ENCODE assay signal across 8 cellular contexts in the genomic region with DNA sequence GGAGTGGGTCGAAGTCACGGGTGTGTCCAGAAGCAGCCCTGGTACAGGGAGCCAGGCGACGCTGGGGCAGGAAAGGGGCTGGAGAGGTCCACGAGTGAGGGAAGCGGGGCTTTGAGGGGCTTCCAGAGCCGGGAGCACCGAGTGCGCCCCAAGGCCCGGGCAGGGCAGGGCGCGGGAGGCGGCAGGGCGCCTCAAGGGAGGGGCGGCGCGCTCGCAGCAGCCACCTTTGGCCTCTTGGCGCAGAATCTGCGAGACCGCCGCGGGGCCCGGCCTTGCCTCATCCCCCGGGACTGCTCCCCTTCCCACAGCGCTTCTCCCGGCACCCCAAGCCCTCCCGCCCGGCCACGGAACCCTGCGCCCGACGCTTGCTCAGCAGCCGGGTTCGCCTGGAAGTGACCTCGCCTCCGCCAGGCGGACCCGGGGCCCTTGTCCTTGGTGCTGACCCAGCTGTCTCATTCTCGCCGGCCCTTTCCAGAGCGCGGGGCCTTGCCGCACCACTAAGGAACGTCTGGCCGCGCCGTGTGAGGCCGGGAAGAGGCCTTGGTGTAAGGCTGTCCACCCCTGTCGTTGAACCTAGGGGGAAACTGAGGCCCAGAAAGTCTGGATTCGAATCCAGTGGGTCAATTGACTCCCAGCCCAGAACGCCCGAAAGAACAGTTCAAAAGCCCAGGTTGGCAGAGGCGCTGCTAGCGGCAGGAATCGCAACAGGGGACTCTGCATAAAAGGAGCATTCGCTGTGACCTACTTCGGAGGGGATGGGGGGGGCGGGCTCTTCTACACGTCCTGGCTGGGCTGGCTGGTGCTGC. TPM values are rescaled to one million over a fixed set of nuclear protein-coding genes. Genes with fewer than 3 reads are reported as not detected.
DNase-seq lines count a peak whose midpoint lies in the region; ATAC-seq and TF ChIP-seq lines count a peak whose summit lies in the region.

No MANE protein-coding gene starts in this region.

- CTCF ChIA-PET in PC-3 (lab: Charles Lee), result no interaction called here

- no peaks in the 10 kb centered on the region for H3K79me2 ChIP-seq in PC-3 (ENCODE audit: low read length)

- peak overlapping the region; percentile 89 for H3K4me2 ChIP-seq in PC-3 (ENCODE audit: low read length)

- H3K36me3 Mint-ChIP-seq in progenitor cell of endocrine pancreas (ENCODE audit: insufficient read depth), result no peaks in the 10 kb centered on the region

- H3K9me3 Mint-ChIP-seq in progenitor cell of endocrine pancreas (ENCODE audit: low read depth), result no peaks in the 10 kb centered on the region

- no peaks in the 10 kb centered on the region for H3K36me3 ChIP-seq in PC-3 (ENCODE audit: low read depth, low read length)
- H3K36me3 ChIP-seq in left ventricle myocardium inferior, result no peaks in the 10 kb centered on the region

- H3K4me1 Mint-ChIP-seq in progenitor cell of endocrine pancreas (ENCODE audit: low read depth), result peaks cover 4% of the 10 kb centered on the region

- H3K4me3 ChIP-seq in PC-3 (ENCODE audit: low read length), result peak overlapping the region; percentile 66
- peak overlapping the region; percentile 65 for H3K4me3 ChIP-seq in left ventricle myocardium inferior

- no peak for TF ChIP-seq POLR2A in GM18505 (IDR thresholded peaks at IDR 0.05; ENCODE audit: borderline replicate concordance, extremely low read depth, insufficient read depth, insufficient read length)

- intact Hi-C loops in PC-3 (cut with micrococcal nuclease) (loop anchor here (5.0 to 10.0 kb wide), 3 partner anchors 73 to 1820 kb away; no protein-coding TSS in a partner anchor), left ventricle myocardium inferior (cut with micrococcal nuclease) (no loop called here)

- no peaks in the 10 kb centered on the region for H4K20me1 ChIP-seq in PC-3 (ENCODE audit: low read length)

- peak overlapping the region; percentile 55 for H2AFZ ChIP-seq in PC-3 (ENCODE audit: low read length)

- H3K9me2 ChIP-seq in PC-3 (replicated peaks; ENCODE audit: low read length), result no peaks in the 10 kb centered on the region

- POLR2A ChIA-PET in PC-3 (lab: Charles Lee; ENCODE audit: unreplicated experiment), result no interaction called here

- peaks cover 82% of the 10 kb centered on the region for H3K27me3 Mint-ChIP-seq in progenitor cell of endocrine pancreas

- BruUV-seq in PC-3 (replicated peaks; lab: Mats Ljungman, UMichigan), result no TSS peak

- no peak overlapping the region for H3K9ac ChIP-seq in PC-3 (ENCODE audit: low read length)

- no peak overlapping the region for H3K27ac Mint-ChIP-seq in progenitor cell of endocrine pancreas

- H3K4me1 ChIP-seq in PC-3 (ENCODE audit: insufficient read depth, low read length) (peaks cover 6% of the 10 kb centered on the region; the same call in 1 of the 2 replicates), left ventricle myocardium inferior (peaks cover 20% of the 10 kb centered on the region)

- H3F3A ChIP-seq in PC-3 (ENCODE audit: low read length, unreplicated experiment), result no peaks in the 10 kb centered on the region

- ATAC-seq in GM18505 (IDR thresholded peaks at IDR 0.05; ENCODE audit: unreplicated experiment) (peak; percentile 19), HG03025 (IDR thresholded peaks at IDR 0.05; ENCODE audit: low FRiP score, unreplicated experiment) (peak; percentile 44), PC-3 (peak; percentile 78)

- H3K9me3 ChIP-seq in PC-3 (ENCODE audit: low read length) (no peaks in the 10 kb centered on the region), left ventricle myocardium inferior (replicated peaks) (no peaks in the 10 kb centered on the region)

- DNase-seq in AG08395 (ENCODE audit: low spot score) (peak; percentile 85), PC-3 (peak; percentile 55), amygdala (lab: John Stamatoyannopoulos, UW) (peak in 47 of 56 donors; percentile 12 to 75 (median 50)), left ventricle myocardium inferior (peak; percentile 42), progenitor cell of endocrine pancreas (ENCODE audit: low spot score, unreplicated experiment) (peak; percentile 69), DMS114 treated with DMSO at 0.1 percent for 48 hours (lab: John Stamatoyannopoulos, UW; ENCODE audit: unreplicated experiment) (no peak)

- TF ChIP-seq CTCF in PC-3 (conservative IDR thresholded peaks at IDR 0.05; ENCODE audit: low read depth, low read length) (no peak), left ventricle myocardium inferior (IDR thresholded peaks at IDR 0.05; ENCODE audit: borderline replicate concordance) (no peak), progenitor cell of endocrine pancreas (IDR thresholded peaks at IDR 0.05; ENCODE audit: unreplicated experiment) (no peak)

- H3K27ac ChIP-seq in PC-3 (ENCODE audit: low read length), result no peak overlapping the region
- H3K27ac ChIP-seq in left ventricle myocardium inferior (replicated peaks), result peak overlapping the region; percentile 23

- peak overlapping the region; percentile 41 for H3K4me3 Mint-ChIP-seq in progenitor cell of endocrine pancreas (ENCODE audit: low read depth)

- H3K27me3 ChIP-seq in PC-3 (ENCODE audit: low read length) (peaks cover 36% of the 10 kb centered on the region), left ventricle myocardium inferior (ENCODE audit: low read depth) (peaks cover 99% of the 10 kb centered on the region)

RNA-seq across cellular contexts. Expression of gene DNER, which starts 0.6 kb away (rescaled TPM):
- total RNA-seq in PC-3 (2014; rRNA removed) (1.1 and 4.0 TPM in 2 replicates), left ventricle myocardium inferior (2.3 TPM), progenitor cell of endocrine pancreas (0.91 TPM in 2 replicates)

Comparison
In these comparisons a context has a peak if more than half of its experiments do, and no peak if none do; other contexts are left out.
1. ATAC-seq: peak in every context shown above with its lines; median percentile 78 in PC-3; 44 in HG03025; 19 in GM18505.